In genomic region chr22:46336119-46337078, GRCh38 we compare ENCODE assay signal across 9 cellular contexts. TPM values are rescaled to one million over a fixed set of nuclear protein-coding genes. Genes with fewer than 3 reads are reported as not detected.
DNase-seq lines count a peak whose midpoint lies in the region; ATAC-seq, FAIRE-seq and TF ChIP-seq lines count a peak whose summit lies in the region.
"Had no signal": no experiment of that assay in that cellular context is flagged by ENCODE, and none has a peak within 500 bp of the region (broad histone marks: within the 10 kb centered on the region; RNA-seq: fewer than 3 reads in every experiment).

No MANE protein-coding gene starts in this region.

- peak overlapping the region; percentile 81 for H3K4me3 ChIP-seq in bronchial epithelial cell (ENCODE audit: low read depth, low read length)
- H3K4me3 ChIP-seq in HepG2 (replicated peaks in 1 of 3; ENCODE audit: insufficient read depth in 1 of 3, low read depth in 2 of 3, low read length in 3 of 3) = peak overlapping the region; percentile 72 to 100 (median 98)

- TF ChIP-seq CTCF in bronchial epithelial cell (IDR thresholded peaks at IDR 0.05; ENCODE audit: insufficient read depth, low read length, severe bottlenecking) (no peak), HepG2 (CRISPR knock-in tag; IDR thresholded peaks at IDR 0.05) (no peak)

- peaks cover 43% of the 10 kb centered on the region for H3K4me1 Mint-ChIP-seq in stimulated activated naive CD8-positive, alpha-beta T cell treated with anti-CD3 and anti-CD28 coated beads, Interleukin-15, amount 100 ng/mL, for 72 hours

- TF ChIP-seq EP300 in HepG2 (IDR thresholded peaks at IDR 0.05; ENCODE audit: low read depth in 2 of 2, low read length in 2 of 2) = no peak
- TF ChIP-seq EP300 in HepG2 (CRISPR knock-in tag; IDR thresholded peaks at IDR 0.05; ENCODE audit: borderline replicate concordance) = no peak

- peak overlapping the region; percentile 94 to 98 for H3K27ac Mint-ChIP-seq in stimulated activated naive CD8-positive, alpha-beta T cell treated with anti-CD3 and anti-CD28 coated beads, Interleukin-15, amount 100 ng/mL, for 72 hours

- no peaks in the 10 kb centered on the region for H3K9me3 Mint-ChIP-seq in stimulated activated naive CD8-positive, alpha-beta T cell treated with anti-CD3 and anti-CD28 coated beads, Interleukin-15, amount 100 ng/mL, for 72 hours

- H3K4me3 Mint-ChIP-seq in stimulated activated naive CD8-positive, alpha-beta T cell treated with anti-CD3 and anti-CD28 coated beads, Interleukin-15, amount 100 ng/mL, for 72 hours = peak overlapping the region; percentile 92 to 94

- no peak for TF ChIP-seq POLR2A in HepG2 (IDR thresholded peaks at IDR 0.05; ENCODE audit: insufficient read depth in 1 of 2, low read depth in 2 of 2, low read length in 2 of 2)

- peak overlapping the region; percentile 88 for H3K9ac ChIP-seq in HepG2 (ENCODE audit: insufficient read depth, low read depth, low read length)

- H3K4me2 ChIP-seq in HepG2 (ENCODE audit: low read depth, low read length) = peak overlapping the region; percentile 98

- 3% methylated on average over 21 of the region's 42 CpGs for WGBS in HepG2 (ENCODE audit: low lambda C conversion rate)

- peak; percentile 32 for FAIRE-seq in bronchial epithelial cell (lab: Jason Lieb, UNC)
- FAIRE-seq in HepG2 (lab: Jason Lieb, UNC) = no peak
- FAIRE-seq: endometrium had no signal

- BruUV-seq in HepG2 (replicated peaks; lab: Mats Ljungman, UMichigan) = no TSS peak

- in situ Hi-C loops in HepG2 (cut with HindIII; ENCODE audit: extremely low pct_ligation_motif_present, low pct_unique_long_range_greater_than_20kb) = no loop called here

- H4K20me1 ChIP-seq in HepG2 (ENCODE audit: insufficient read depth, low read length) = peaks cover 5% of the 10 kb centered on the region; the same call in 1 of the 2 replicates

- no peak for TF ChIP-seq RAD21 in HepG2 (CRISPR knock-in tag; IDR thresholded peaks at IDR 0.05)

- H3K79me2 ChIP-seq in HepG2 (ENCODE audit: insufficient read depth, low read length) = peaks cover 36% of the 10 kb centered on the region

- intact Hi-C loops in HepG2 (cut with micrococcal nuclease; ENCODE audit: unreplicated experiment) = no loop called here

- peaks cover 15% of the 10 kb centered on the region for H3K36me3 ChIP-seq in bronchial epithelial cell (ENCODE audit: control insufficient read depth, insufficient read depth, low read length)
- peaks cover 12 to 30% of the 10 kb centered on the region in 2 experiments for H3K36me3 ChIP-seq in HepG2 (replicated peaks in 1 of 2; ENCODE audit: control insufficient read depth in 1 of 2, insufficient read depth in 2 of 2, low read length in 2 of 2)

- CTCF ChIA-PET in HepG2 (lab: Yijun Ruan, JAX; ENCODE audit: low intra/inter-chr PET ratio, low total read pairs) = no interaction called here

- peak; percentile 73 for ATAC-seq in HepG2
- peak; percentile 18 for ATAC-seq in stimulated activated naive CD8-positive, alpha-beta T cell treated with anti-CD3 and anti-CD28 coated beads, Interleukin-15, amount 100 ng/mL, for 72 hours
- no peak for ATAC-seq in HG02973 (IDR thresholded peaks at IDR 0.05; ENCODE audit: unreplicated experiment)

- H3K27ac ChIP-seq in HepG2 (ENCODE audit: extremely low read length, insufficient read depth, low read length) = peak overlapping the region; percentile 84

- H2AFZ ChIP-seq in HepG2 (ENCODE audit: low read length) = no peak overlapping the region

- H3K9me3 ChIP-seq in HepG2 (ENCODE audit: low read length) = no peaks in the 10 kb centered on the region

- H3K27me3 ChIP-seq in bronchial epithelial cell (ENCODE audit: control insufficient read depth, insufficient read depth, low read length) (no peaks in the 10 kb centered on the region), HepG2 (ENCODE audit: control insufficient read depth in 1 of 2, insufficient read depth in 2 of 2, low read length in 2 of 2) (no peaks in the 10 kb centered on the region)

- peaks cover 40% of the 10 kb centered on the region for H3K4me1 ChIP-seq in HepG2 (ENCODE audit: insufficient read depth, low read length)

- no peaks in the 10 kb centered on the region for H3K27me3 Mint-ChIP-seq in stimulated activated naive CD8-positive, alpha-beta T cell treated with anti-CD3 and anti-CD28 coated beads, Interleukin-15, amount 100 ng/mL, for 72 hours

- peak; percentile 64 for DNase-seq in activated CD8-positive, alpha-beta memory T cell treated with anti-CD3 and anti-CD28 coated beads for 24 hours
- DNase-seq in activated CD8-positive, alpha-beta memory T cell treated with anti-CD3 and anti-CD28 coated beads, Interleukin-2, amount 50 U/mL, for 4 hours = no peak
- peak; percentile 68 for DNase-seq in NCI-H69 (lab: John Stamatoyannopoulos, UW)
- DNase-seq in bronchial epithelial cell (ENCODE audit: low read depth) = peak; percentile 26
- DNase-seq in HepG2 (ENCODE audit: low spot score) = peak; percentile 20
- peak in 1 of 2 donors; percentile 22 for DNase-seq in stimulated activated naive CD8-positive, alpha-beta T cell treated with anti-CD3 and anti-CD28 coated beads, Interleukin-15, amount 100 ng/mL, for 72 hours
- DNase-seq in iPS-NIHi7 (ENCODE audit: extremely low spot score) = no peak

- POLR2A ChIA-PET in HepG2 (lab: Yijun Ruan, JAX) = interaction anchor here (0.8 to 2.1 kb wide), 12 partner anchors 21 to 1655 kb away, joined by 3 to 12 read pairs (median 4); partner anchors contain the start of genes CDPF1, GTSE1 and TTC38

TF ChIP-seq in HepG2, 621 proteins besides CTCF, POLR2A, EP300 and RAD21 (continues in another document):
- TF ChIP-seq SIN3A (IDR thresholded peaks at IDR 0.05; ENCODE audit: borderline replicate concordance, low read depth, low read length) (0 out of 2 replicates have a peak, but pooled peaks have one; percentile 11), LCORL (IDR thresholded peaks at IDR 0.05) (no peak), LCORL (CRISPR knock-in tag; IDR thresholded peaks at IDR 0.05) (no peak; the same call in 1 of the 2 replicates)

RNA-seq across cellular contexts. Expression of gene TRMU, which starts 0.9 kb away (rescaled TPM):
- total RNA-seq in bronchial epithelial cell = 32.3 and 38.7 TPM in 2 replicates
- 47.7 and 50.2 TPM in 2 replicates for total RNA-seq in HepG2 (2016; rRNA removed; fragmentation: Illumina TruSeq; extraction: Trizol)
- total RNA-seq in HepG2 (2016; cell fraction: cytosol; rRNA removed; fragmentation: Illumina TruSeq; extraction: Trizol; ENCODE audit: low read depth) = 18.2 and 23.3 TPM in 2 replicates
- 47.8 and 51.9 TPM in 2 replicates for total RNA-seq in HepG2 (2016; cell fraction: insoluble cytoplasmic fraction; rRNA removed; fragmentation: Illumina TruSeq; extraction: Trizol)
- 29.1 and 30.8 TPM in 2 replicates for total RNA-seq in HepG2 (2016; cell fraction: membrane; rRNA removed; fragmentation: Illumina TruSeq; extraction: Trizol)
- total RNA-seq in HepG2 (2016; cell fraction: nucleus; rRNA removed; fragmentation: Illumina TruSeq; extraction: Trizol) = 60.2 and 64.2 TPM in 2 replicates
- polyA plus RNA-seq in HepG2 (2011; rRNA removed) = 31.0 and 32.1 TPM in 2 replicates
- 19.1 and 26.5 TPM in 2 replicates for polyA plus RNA-seq in HepG2 (2011; cell fraction: cytosol; rRNA removed)
- 132 and 159 TPM in 2 replicates for polyA plus RNA-seq in HepG2 (2011; cell fraction: nucleus; rRNA removed)
- 26.7 and 28.6 TPM in 2 replicates for polyA plus RNA-seq in HepG2 (2012)
- polyA plus RNA-seq in HepG2 (2016; cell fraction: cytosol; fragmentation: Illumina TruSeq; extraction: Trizol; ENCODE audit: low read depth) = 8.9 and 10.9 TPM in 2 replicates
- polyA plus RNA-seq in HepG2 (2016; cell fraction: insoluble cytoplasmic fraction; fragmentation: Illumina TruSeq; extraction: Trizol; ENCODE audit: low read depth) = 51.8 and 58.5 TPM in 2 replicates
- polyA plus RNA-seq in HepG2 (2016; cell fraction: membrane; fragmentation: Illumina TruSeq; extraction: Trizol; ENCODE audit: low read depth) = 20.5 and 21.0 TPM in 2 replicates
- polyA plus RNA-seq in HepG2 (2016; cell fraction: nucleus; fragmentation: Illumina TruSeq; extraction: Trizol; ENCODE audit: insufficient read depth, low read depth) = 126 and 127 TPM in 2 replicates
- polyA minus RNA-seq in HepG2 (2011; rRNA and poly(A)+ RNA removed; ENCODE audit: low replicate concordance) = 36.9 and 68.5 TPM in 2 replicates
- polyA minus RNA-seq in HepG2 (2011; cell fraction: cytosol; rRNA and poly(A)+ RNA removed) = 9.8 and 12.0 TPM in 2 replicates
- 105 and 171 TPM in 2 replicates for polyA minus RNA-seq in HepG2 (2011; cell fraction: nucleus; rRNA and poly(A)+ RNA removed)

RNA-seq across cellular contexts. Expression of gene GTSE1, which starts 39.7 kb away (rescaled TPM):
- 0.13 and 0.26 TPM in 2 replicates for total RNA-seq in bronchial epithelial cell
- 13.5 and 15.3 TPM in 2 replicates for total RNA-seq in HepG2 (2016; rRNA removed; fragmentation: Illumina TruSeq; extraction: Trizol)
- 9.5 and 10.9 TPM in 2 replicates for total RNA-seq in HepG2 (2016; cell fraction: cytosol; rRNA removed; fragmentation: Illumina TruSeq; extraction: Trizol; ENCODE audit: low read depth)
- 12.5 and 14.4 TPM in 2 replicates for total RNA-seq in HepG2 (2016; cell fraction: insoluble cytoplasmic fraction; rRNA removed; fragmentation: Illumina TruSeq; extraction: Trizol)
- total RNA-seq in HepG2 (2016; cell fraction: membrane; rRNA removed; fragmentation: Illumina TruSeq; extraction: Trizol) = 16.2 and 16.3 TPM in 2 replicates
- total RNA-seq in HepG2 (2016; cell fraction: nucleus; rRNA removed; fragmentation: Illumina TruSeq; extraction: Trizol) = 13.0 and 13.4 TPM in 2 replicates
- polyA plus RNA-seq in HepG2 (2011; rRNA removed) = 7.0 and 10.7 TPM in 2 replicates
- 4.1 and 6.8 TPM in 2 replicates for polyA plus RNA-seq in HepG2 (2011; cell fraction: cytosol; rRNA removed)
- 14.2 and 21.4 TPM in 2 replicates for polyA plus RNA-seq in HepG2 (2011; cell fraction: nucleus; rRNA removed)
- polyA plus RNA-seq in HepG2 (2012) = 4.6 and 8.5 TPM in 2 replicates
- polyA plus RNA-seq in HepG2 (2016; cell fraction: cytosol; fragmentation: Illumina TruSeq; extraction: Trizol; ENCODE audit: low read depth) = 6.3 and 6.9 TPM in 2 replicates
- 17.8 and 23.8 TPM in 2 replicates for polyA plus RNA-seq in HepG2 (2016; cell fraction: insoluble cytoplasmic fraction; fragmentation: Illumina TruSeq; extraction: Trizol; ENCODE audit: low read depth)
- polyA plus RNA-seq in HepG2 (2016; cell fraction: membrane; fragmentation: Illumina TruSeq; extraction: Trizol; ENCODE audit: low read depth) = 16.6 and 17.2 TPM in 2 replicates
- 56.0 and 61.7 TPM in 2 replicates for polyA plus RNA-seq in HepG2 (2016; cell fraction: nucleus; fragmentation: Illumina TruSeq; extraction: Trizol; ENCODE audit: insufficient read depth, low read depth)
- polyA minus RNA-seq in HepG2 (2011; rRNA and poly(A)+ RNA removed; ENCODE audit: low replicate concordance) = 12.6 and 23.6 TPM in 2 replicates
- polyA minus RNA-seq in HepG2 (2011; cell fraction: cytosol; rRNA and poly(A)+ RNA removed) = 6.7 and 8.3 TPM in 2 replicates
- 9.7 and 11.5 TPM in 2 replicates for polyA minus RNA-seq in HepG2 (2011; cell fraction: nucleus; rRNA and poly(A)+ RNA removed)

Comparison
In these comparisons a context has a peak if more than half of its experiments do, and no peak if none do; other contexts are left out.
1. DNase-seq: peak in activated CD8-positive, alpha-beta memory T cell treated with anti-CD3 and anti-CD28 coated beads for 24 hours (single experiment), NCI-H69 (single experiment), bronchial epithelial cell (single experiment) and HepG2 (single experiment); none in activated CD8-positive, alpha-beta memory T cell treated with anti-CD3 and anti-CD28 coated beads, Interleukin-2, amount 50 U/mL, for 4 hours (single experiment) and iPS-NIHi7 (single experiment).